2 cellular contexts compared by ENCODE assay signal in genomic region chr15:39730552-39730951, GRCh38.
TF ChIP-seq lines count a peak whose summit lies in the region.

No MANE protein-coding gene starts in this region.

TF ChIP-seq in HepG2, 621 proteins besides CTCF, POLR2A, EP300 and RAD21 (continues in another document):
- TF ChIP-seq HIVEP1 (CRISPR knock-in tag; IDR thresholded peaks at IDR 0.05) (no peak), AGO2 (optimal IDR thresholded peaks at IDR 0.05; ENCODE audit: low read depth, low read length) (no peak), PPARG (CRISPR knock-in tag; conservative IDR thresholded peaks at IDR 0.05) (no peak), FOXA1 (IDR thresholded peaks at IDR 0.05) (no peak), FOXA1 (CRISPR knock-in tag; IDR thresholded peaks at IDR 0.05) (no peak), PHF21A (CRISPR knock-in tag; IDR thresholded peaks at IDR 0.05) (peak; percentile 23; the same call in 1 of the 2 replicates), ZFP90 (CRISPR knock-in tag; IDR thresholded peaks at IDR 0.05; ENCODE audit: borderline replicate concordance) (no peak), MED8 (CRISPR knock-in tag; IDR thresholded peaks at IDR 0.05; ENCODE audit: insufficient replicate concordance) (no peak), GATAD2A (CRISPR knock-in tag; IDR thresholded peaks at IDR 0.05) (0 out of 2 replicates have a peak, but pooled peaks have one; percentile 20), ZNF263 (CRISPR knock-in tag; IDR thresholded peaks at IDR 0.05) (peak; percentile 61), SOX13 (IDR thresholded peaks at IDR 0.05) (no peak), SOX13 (CRISPR knock-in tag; conservative IDR thresholded peaks at IDR 0.05 in 1 of 2, IDR thresholded peaks at IDR 0.05 in 1 of 2) (peak in 1 of 2 experiments; percentile 13; a peak in 1 of 4 replicates), ZNF382 (CRISPR knock-in tag; IDR thresholded peaks at IDR 0.05; ENCODE audit: borderline replicate concordance) (no peak), ZBTB42 (CRISPR knock-in tag; IDR thresholded peaks at IDR 0.05) (no peak), ZNF235 (CRISPR knock-in tag; IDR thresholded peaks at IDR 0.05; ENCODE audit: borderline replicate concordance) (no peak), NONO (IDR thresholded peaks at IDR 0.05) (no peak), NONO (CRISPR knock-in tag; conservative IDR thresholded peaks at IDR 0.05) (no peak), PATZ1 (CRISPR knock-in tag; IDR thresholded peaks at IDR 0.05) (0 out of 2 replicates have a peak, but pooled peaks have one; percentile 27), MIXL1 (CRISPR knock-in tag; IDR thresholded peaks at IDR 0.05) (peak; percentile 41; the same call in 1 of the 2 replicates), FOXC1 (CRISPR knock-in tag; IDR thresholded peaks at IDR 0.05; ENCODE audit: borderline replicate concordance) (no peak), ZBTB2 (CRISPR knock-in tag; IDR thresholded peaks at IDR 0.05; ENCODE audit: low read depth) (no peak), HNF1B (CRISPR knock-in tag; IDR thresholded peaks at IDR 0.05) (0 out of 2 replicates have a peak, but pooled peaks have one; percentile 34), MYC (CRISPR knock-in tag; IDR thresholded peaks at IDR 0.05; ENCODE audit: borderline replicate concordance) (no peak)
- TF ChIP-seq, protein P1, sequence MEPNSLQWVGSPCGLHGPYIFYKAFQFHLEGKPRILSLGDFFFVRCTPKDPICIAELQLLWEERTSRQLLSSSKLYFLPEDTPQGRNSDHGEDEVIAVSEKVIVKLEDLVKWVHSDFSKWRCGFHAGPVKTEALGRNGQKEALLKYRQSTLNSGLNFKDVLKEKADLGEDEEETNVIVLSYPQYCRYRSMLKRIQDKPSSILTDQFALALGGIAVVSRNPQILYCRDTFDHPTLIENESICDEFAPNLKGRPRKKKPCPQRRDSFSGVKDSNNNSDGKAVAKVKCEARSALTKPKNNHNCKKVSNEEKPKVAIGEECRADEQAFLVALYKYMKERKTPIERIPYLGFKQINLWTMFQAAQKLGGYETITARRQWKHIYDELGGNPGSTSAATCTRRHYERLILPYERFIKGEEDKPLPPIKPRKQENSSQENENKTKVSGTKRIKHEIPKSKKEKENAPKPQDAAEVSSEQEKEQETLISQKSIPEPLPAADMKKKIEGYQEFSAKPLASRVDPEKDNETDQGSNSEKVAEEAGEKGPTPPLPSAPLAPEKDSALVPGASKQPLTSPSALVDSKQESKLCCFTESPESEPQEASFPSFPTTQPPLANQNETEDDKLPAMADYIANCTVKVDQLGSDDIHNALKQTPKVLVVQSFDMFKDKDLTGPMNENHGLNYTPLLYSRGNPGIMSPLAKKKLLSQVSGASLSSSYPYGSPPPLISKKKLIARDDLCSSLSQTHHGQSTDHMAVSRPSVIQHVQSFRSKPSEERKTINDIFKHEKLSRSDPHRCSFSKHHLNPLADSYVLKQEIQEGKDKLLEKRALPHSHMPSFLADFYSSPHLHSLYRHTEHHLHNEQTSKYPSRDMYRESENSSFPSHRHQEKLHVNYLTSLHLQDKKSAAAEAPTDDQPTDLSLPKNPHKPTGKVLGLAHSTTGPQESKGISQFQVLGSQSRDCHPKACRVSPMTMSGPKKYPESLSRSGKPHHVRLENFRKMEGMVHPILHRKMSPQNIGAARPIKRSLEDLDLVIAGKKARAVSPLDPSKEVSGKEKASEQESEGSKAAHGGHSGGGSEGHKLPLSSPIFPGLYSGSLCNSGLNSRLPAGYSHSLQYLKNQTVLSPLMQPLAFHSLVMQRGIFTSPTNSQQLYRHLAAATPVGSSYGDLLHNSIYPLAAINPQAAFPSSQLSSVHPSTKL (CRISPR knock-in tag; IDR thresholded peaks at IDR 0.05), result peak; percentile 25; the same call in 1 of the 2 replicates

TF ChIP-seq in K562, 482 proteins besides CTCF, POLR2A, EP300 and RAD21:
- TF ChIP-seq SOX6 (IDR thresholded peaks at IDR 0.05) (0 out of 2 replicates have a peak, but pooled peaks have one; percentile 18), TCF3 (CRISPR knock-in tag; IDR thresholded peaks at IDR 0.05) (peak; percentile 16; the same call in 1 of the 2 replicates), PHB (CRISPR knock-in tag; IDR thresholded peaks at IDR 0.05) (no peak)
- TF ChIP-seq, protein P2, sequence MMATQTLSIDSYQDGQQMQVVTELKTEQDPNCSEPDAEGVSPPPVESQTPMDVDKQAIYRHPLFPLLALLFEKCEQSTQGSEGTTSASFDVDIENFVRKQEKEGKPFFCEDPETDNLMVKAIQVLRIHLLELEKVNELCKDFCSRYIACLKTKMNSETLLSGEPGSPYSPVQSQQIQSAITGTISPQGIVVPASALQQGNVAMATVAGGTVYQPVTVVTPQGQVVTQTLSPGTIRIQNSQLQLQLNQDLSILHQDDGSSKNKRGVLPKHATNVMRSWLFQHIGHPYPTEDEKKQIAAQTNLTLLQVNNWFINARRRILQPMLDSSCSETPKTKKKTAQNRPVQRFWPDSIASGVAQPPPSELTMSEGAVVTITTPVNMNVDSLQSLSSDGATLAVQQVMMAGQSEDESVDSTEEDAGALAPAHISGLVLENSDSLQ (IDR thresholded peaks at IDR 0.05), result 0 out of 2 replicates have a peak, but pooled peaks have one; percentile 25
